Comparison of ENCODE assay signal across 10 cellular contexts in genomic region chr17:40106760-40107265, GRCh38. TPM values are rescaled to one million over a fixed set of nuclear protein-coding genes. Genes with fewer than 3 reads are reported as not detected.
DNase-seq lines count a peak whose midpoint lies in the region; ATAC-seq and TF ChIP-seq lines count a peak whose summit lies in the region.
"Had no signal": no experiment of that assay in that cellular context is flagged by ENCODE, and none has a peak within 500 bp of the region (broad histone marks: within the 10 kb centered on the region; RNA-seq: fewer than 3 reads in every experiment).

No MANE protein-coding gene starts in this region.

- H3K36me3 Mint-ChIP-seq in activated naive CD4-positive, alpha-beta T cell treated with anti-CD3 and anti-CD28 coated beads, Interleukin-2, amount 50 U/mL, for 24 hours = no peaks in the 10 kb centered on the region
- no peaks in the 10 kb centered on the region for H3K36me3 Mint-ChIP-seq in activated naive CD4-positive, alpha-beta T cell treated with anti-CD3 and anti-CD28 coated beads for 36 hours (ENCODE audit: low read depth)
- H3K36me3 Mint-ChIP-seq in effector memory CD8-positive, alpha-beta T cell (ENCODE audit: insufficient read depth) = peaks cover 18% of the 10 kb centered on the region
- no peaks in the 10 kb centered on the region for H3K36me3 Mint-ChIP-seq in naive thymus-derived CD8-positive, alpha-beta T cell

- H3K27me3 Mint-ChIP-seq in activated naive CD4-positive, alpha-beta T cell treated with anti-CD3 and anti-CD28 coated beads, Interleukin-2, amount 50 U/mL, for 24 hours = no peaks in the 10 kb centered on the region
- H3K27me3 Mint-ChIP-seq in activated naive CD4-positive, alpha-beta T cell treated with anti-CD3 and anti-CD28 coated beads for 36 hours (ENCODE audit: low read depth) = no peaks in the 10 kb centered on the region
- H3K27me3 Mint-ChIP-seq in effector memory CD8-positive, alpha-beta T cell = no peaks in the 10 kb centered on the region
- H3K27me3 Mint-ChIP-seq in naive thymus-derived CD8-positive, alpha-beta T cell = no peaks in the 10 kb centered on the region

- H3K4me1 ChIP-seq in tibial artery = peaks cover 11 to 100% (median 79%) of the 10 kb centered on the region in 4 donors

- DNase-seq in activated naive CD4-positive, alpha-beta T cell treated with anti-CD3 and anti-CD28 coated beads for 36 hours = no peak
- DNase-seq in effector memory CD8-positive, alpha-beta T cell = no peak
- DNase-seq in naive thymus-derived CD8-positive, alpha-beta T cell = no peak
- DNase-seq in tibial artery = no peak
- DNase-seq in cerebellar nuclear complex (lab: John Stamatoyannopoulos, UW) = no peak
- no peak for DNase-seq in DMS79 (lab: John Stamatoyannopoulos, UW)
- DNase-seq: NCI-H2029 treated with DMSO at 0.1 percent for 48 hours had no signal

- no peaks in the 10 kb centered on the region for H3K27me3 ChIP-seq in tibial artery

- intact Hi-C loops in activated naive CD4-positive, alpha-beta T cell treated with anti-CD3 and anti-CD28 coated beads for 36 hours (cut with micrococcal nuclease) = loop anchor here (5.0 to 10.0 kb wide), 3 partner anchors 472 to 1235 kb away; partner anchors contain the start of genes LASP1 and STARD3
- intact Hi-C loops in tibial artery (cut with DNase I; ENCODE audit: low total_unique reads) = loop anchor here (5.0 kb wide), 1 partner anchor 35 kb away; no protein-coding TSS in a partner anchor

- CTCF ChIA-PET in activated naive CD4-positive, alpha-beta T cell treated with anti-CD3 and anti-CD28 coated beads for 36 hours (lab: Charles Lee) = interaction anchor here (0.6 to 1.2 kb wide), 4 partner anchors 76 to 245 kb away, joined by 3 to 5 read pairs (median 4); no protein-coding TSS in a partner anchor

- peak overlapping the region; percentile 94 to 98 for H3K27ac ChIP-seq in tibial artery

- H3K4me3 Mint-ChIP-seq in activated naive CD4-positive, alpha-beta T cell treated with anti-CD3 and anti-CD28 coated beads, Interleukin-2, amount 50 U/mL, for 24 hours = peak overlapping the region; percentile 66
- no peak overlapping the region for H3K4me3 Mint-ChIP-seq in activated naive CD4-positive, alpha-beta T cell treated with anti-CD3 and anti-CD28 coated beads for 36 hours
- H3K4me3 Mint-ChIP-seq in effector memory CD8-positive, alpha-beta T cell = peak overlapping the region; percentile 60 to 71
- peak overlapping the region; percentile 50 to 86 (median 74) for H3K4me3 Mint-ChIP-seq in naive thymus-derived CD8-positive, alpha-beta T cell

- POLR2A ChIA-PET in naive thymus-derived CD8-positive, alpha-beta T cell (lab: Charles Lee) = interaction anchor here (0.7 to 19.5 kb wide), 13 partner anchors 11 to 497 kb away, joined by 3 to 523 read pairs (median 6); partner anchors contain the start of genes MSL1, NR1D1 and THRA

- no peak for TF ChIP-seq CTCF in tibial artery (IDR thresholded peaks at IDR 0.05)

- H3K36me3 ChIP-seq in tibial artery = no peaks in the 10 kb centered on the region

- H3K4me1 Mint-ChIP-seq in activated naive CD4-positive, alpha-beta T cell treated with anti-CD3 and anti-CD28 coated beads, Interleukin-2, amount 50 U/mL, for 24 hours = peaks cover 94% of the 10 kb centered on the region
- peaks cover 90% of the 10 kb centered on the region for H3K4me1 Mint-ChIP-seq in activated naive CD4-positive, alpha-beta T cell treated with anti-CD3 and anti-CD28 coated beads for 36 hours (ENCODE audit: low read depth)
- peaks cover 70 to 79% of the 10 kb centered on the region in 2 donors for H3K4me1 Mint-ChIP-seq in effector memory CD8-positive, alpha-beta T cell (ENCODE audit: low read depth in 2 of 2)
- H3K4me1 Mint-ChIP-seq in naive thymus-derived CD8-positive, alpha-beta T cell = peaks cover 71 to 99% (median 95%) of the 10 kb centered on the region in 4 donors

- no peak for ATAC-seq in effector memory CD8-positive, alpha-beta T cell (replicated peaks)
- no peak for ATAC-seq in naive thymus-derived CD8-positive, alpha-beta T cell
- ATAC-seq in GM18907 (IDR thresholded peaks at IDR 0.05; ENCODE audit: unreplicated experiment) = no peak

- H3K4me3 ChIP-seq in tibial artery = no peak overlapping the region

- no peaks in the 10 kb centered on the region for H3K9me3 Mint-ChIP-seq in activated naive CD4-positive, alpha-beta T cell treated with anti-CD3 and anti-CD28 coated beads, Interleukin-2, amount 50 U/mL, for 24 hours
- H3K9me3 Mint-ChIP-seq in activated naive CD4-positive, alpha-beta T cell treated with anti-CD3 and anti-CD28 coated beads for 36 hours = no peaks in the 10 kb centered on the region
- no peaks in the 10 kb centered on the region for H3K9me3 Mint-ChIP-seq in effector memory CD8-positive, alpha-beta T cell
- H3K9me3 Mint-ChIP-seq in naive thymus-derived CD8-positive, alpha-beta T cell = no peaks in the 10 kb centered on the region
- H3K9me3 Mint-ChIP-seq: activated T-helper 2 cell treated with anti-CD3 and anti-CD28 coated beads, Interferon-gamma antibody, Interleukin-2, Interleukin-4, amounts not matched to agents 10 μg/mL and 5 μg/mL and 100 μg/mL, durations not matched to agents 14 hours and 24 hours and 36 hours had no signal

- H3K9me3 ChIP-seq in tibial artery = no peaks in the 10 kb centered on the region

- H3K27ac Mint-ChIP-seq in activated naive CD4-positive, alpha-beta T cell treated with anti-CD3 and anti-CD28 coated beads, Interleukin-2, amount 50 U/mL, for 24 hours = peak overlapping the region; percentile 94
- no peak overlapping the region for H3K27ac Mint-ChIP-seq in activated naive CD4-positive, alpha-beta T cell treated with anti-CD3 and anti-CD28 coated beads for 36 hours
- peak overlapping the region; percentile 98 to 99 for H3K27ac Mint-ChIP-seq in effector memory CD8-positive, alpha-beta T cell
- H3K27ac Mint-ChIP-seq in naive thymus-derived CD8-positive, alpha-beta T cell = peak overlapping the region; percentile 95 to 100 (median 99)

RNA-seq across cellular contexts. Expression of gene NR1D1, which starts 6.4 kb away (rescaled TPM):
- 1 to 10 TPM; 9.0 to 9.1 TPM for total RNA-seq in activated naive CD4-positive, alpha-beta T cell treated with anti-CD3 and anti-CD28 coated beads for 36 hours
- 10 to 100 TPM; 18.2 to 19.2 TPM for total RNA-seq in naive thymus-derived CD8-positive, alpha-beta T cell
- polyA plus RNA-seq in naive thymus-derived CD8-positive, alpha-beta T cell = 1 to 10 TPM; 3.9 to 9.9 (median 6.4) TPM

RNA-seq across cellular contexts. Expression of gene MSL1, which starts 15.0 kb away (rescaled TPM):
- total RNA-seq in activated naive CD4-positive, alpha-beta T cell treated with anti-CD3 and anti-CD28 coated beads for 36 hours = 10 to 100 TPM; 72.1 to 72.2 TPM
- 100 to 1,000 TPM; 132 to 135 TPM for total RNA-seq in naive thymus-derived CD8-positive, alpha-beta T cell
- polyA plus RNA-seq in naive thymus-derived CD8-positive, alpha-beta T cell = 10 to 100 TPM in 1 of 3 donors, 1 to 10 TPM in 2; 6.8 to 12.8 (median 9.2) TPM

RNA-seq across cellular contexts. Expression of gene CASC3, which starts 33.5 kb away (rescaled TPM):
- total RNA-seq in activated naive CD4-positive, alpha-beta T cell treated with anti-CD3 and anti-CD28 coated beads for 36 hours = 100 to 1,000 TPM; 104 TPM
- 100 to 1,000 TPM; 153 to 162 TPM for total RNA-seq in naive thymus-derived CD8-positive, alpha-beta T cell
- polyA plus RNA-seq in naive thymus-derived CD8-positive, alpha-beta T cell = 10 to 100 TPM; 33.5 to 46.9 (median 40.6) TPM

RNA-seq across cellular contexts. Expression of gene THRA, which starts 44.0 kb away (rescaled TPM):
- 10 to 100 TPM; 10.2 to 11.2 TPM for total RNA-seq in activated naive CD4-positive, alpha-beta T cell treated with anti-CD3 and anti-CD28 coated beads for 36 hours
- total RNA-seq in naive thymus-derived CD8-positive, alpha-beta T cell = 10 to 100 TPM; 53.6 to 54.2 TPM
- 10 to 100 TPM; 11.3 to 23.3 (median 22.2) TPM for polyA plus RNA-seq in naive thymus-derived CD8-positive, alpha-beta T cell

RNA-seq across cellular contexts. Expression of gene MED24, which starts 52.6 kb away (rescaled TPM):
- 100 to 1,000 TPM; 107 TPM for total RNA-seq in activated naive CD4-positive, alpha-beta T cell treated with anti-CD3 and anti-CD28 coated beads for 36 hours
- 100 to 1,000 TPM; 104 TPM for total RNA-seq in naive thymus-derived CD8-positive, alpha-beta T cell
- 10 to 100 TPM; 37.3 to 67.7 (median 42.1) TPM for polyA plus RNA-seq in naive thymus-derived CD8-positive, alpha-beta T cell
